1 cellular context compared by ENCODE assay signal in genomic region chr9:93099551-93100264, GRCh38.
TF ChIP-seq lines count a peak whose summit lies in the region.

No MANE protein-coding gene starts in this region.

TF ChIP-seq in HepG2, 621 proteins besides CTCF, POLR2A, EP300 and RAD21:
- TF ChIP-seq ZFP1 (CRISPR knock-in tag; IDR thresholded peaks at IDR 0.05) (no peak), ZBTB40 (IDR thresholded peaks at IDR 0.05) (no peak), ZBTB40 (CRISPR knock-in tag; IDR thresholded peaks at IDR 0.05) (no peak), CBX5 (CRISPR knock-in tag; IDR thresholded peaks at IDR 0.05; ENCODE audit: borderline replicate concordance) (no peak), EED (CRISPR knock-in tag; IDR thresholded peaks at IDR 0.05) (no peak), HOXA5 (CRISPR knock-in tag; IDR thresholded peaks at IDR 0.05) (no peak), ZNF777 (CRISPR knock-in tag; IDR thresholded peaks at IDR 0.05) (no peak), ATF1 (CRISPR knock-in tag; IDR thresholded peaks at IDR 0.05) (no peak), NR1H2 (CRISPR knock-in tag; IDR thresholded peaks at IDR 0.05; ENCODE audit: borderline replicate concordance, low read depth) (no peak)
